Comparison of ENCODE assay signal across 28 cellular contexts in genomic region chr6:26075063-26075717, GRCh38.
"Had no signal": no experiment of that assay in that cellular context is flagged by ENCODE, and none has a peak within 500 bp of the region (broad histone marks: within the 10 kb centered on the region; RNA-seq: fewer than 3 reads in every experiment).

No MANE protein-coding gene starts in this region.

- H3K4me3 Mint-ChIP-seq: activated CD4-positive, alpha-beta T cell treated with anti-CD3 and anti-CD28 coated beads for 36 hours; activated T-cell treated with anti-CD3 and anti-CD28 coated beads, Interleukin-2, amount 50 U/mL, for 72 hours; central memory CD8-positive, alpha-beta T cell; dendritic cell treated with granulocyte-macrophage colony-stimulating factor and Interleukin-4, amounts not matched to agents 40 ng/mL and 50 ng/mL, for 4 days; nephron progenitor cell; T-helper 1 cell treated with Interleukin-12 subunit alpha and Interleukin-12 subunit beta and Interleukin-4 antibody, amounts not matched to agents 30 μg/mL and 1 μg/mL, for 36 hours had no signal

- H3K4me1 Mint-ChIP-seq: central memory CD8-positive, alpha-beta T cell had no signal

- H3K36me3 ChIP-seq: esophagus squamous epithelium, spleen, suprapubic skin, tibial artery had no signal

- H3K4me3 ChIP-seq: esophagus squamous epithelium, psoas muscle, spleen, suprapubic skin, tibial artery had no signal

- DNase-seq: activated CD4-positive, alpha-beta T cell treated with anti-CD3 and anti-CD28 coated beads for 36 hours; activated CD4-positive, CD25-positive, alpha-beta regulatory T cell; activated naive CD4-positive, alpha-beta T cell; activated T-cell treated with anti-CD3 and anti-CD28 coated beads for 4 hours; activated T-cell treated with anti-CD3 and anti-CD28 coated beads, Interleukin-2, amount 50 U/mL, for 72 hours; anterior cingulate cortex; effector CD4-positive, alpha-beta T cell; esophagus squamous epithelium; foreskin melanocyte; left ventricle myocardium superior; nephron progenitor cell; occipital lobe; psoas muscle; spleen; stimulated activated naive CD4-positive, alpha-beta T cell; SW 1271; T1000; tibial artery had no signal

- H3K9me3 Mint-ChIP-seq: activated naive CD4-positive, alpha-beta T cell treated with anti-CD3 and anti-CD28 coated beads, Interleukin-2, amount 50 U/mL, for 72 hours; activated T-cell treated with anti-CD3 and anti-CD28 coated beads, Interleukin-2, amount 50 U/mL, for 72 hours; central memory CD8-positive, alpha-beta T cell; dendritic cell treated with granulocyte-macrophage colony-stimulating factor and Interleukin-4, amounts not matched to agents 40 ng/mL and 50 ng/mL, for 4 days; T-helper 1 cell treated with Interleukin-12 subunit alpha and Interleukin-12 subunit beta and Interleukin-4 antibody, amounts not matched to agents 30 μg/mL and 1 μg/mL, for 36 hours had no signal

- FAIRE-seq: bronchial epithelial cell, endometrium, islet of Langerhans had no signal

- ATAC-seq: activated CD4-positive, alpha-beta T cell treated with anti-CD3 and anti-CD28 coated beads for 36 hours; activated naive CD4-positive, alpha-beta T cell treated with anti-CD3 and anti-CD28 coated beads, Interleukin-2, amount 50 U/mL, for 72 hours; activated T-cell treated with anti-CD3 and anti-CD28 coated beads, Interleukin-2, amount 50 U/mL, for 72 hours; left ventricle myocardium superior; psoas muscle had no signal

- H3K27ac Mint-ChIP-seq: activated CD4-positive, alpha-beta T cell treated with anti-CD3 and anti-CD28 coated beads for 36 hours; activated naive CD4-positive, alpha-beta T cell treated with anti-CD3 and anti-CD28 coated beads, Interleukin-2, amount 50 U/mL, for 72 hours; activated T-cell treated with anti-CD3 and anti-CD28 coated beads, Interleukin-2, amount 50 U/mL, for 72 hours; dendritic cell treated with granulocyte-macrophage colony-stimulating factor and Interleukin-4, amounts not matched to agents 40 ng/mL and 50 ng/mL, for 4 days; nephron progenitor cell; T-helper 1 cell treated with Interleukin-12 subunit alpha and Interleukin-12 subunit beta and Interleukin-4 antibody, amounts not matched to agents 30 μg/mL and 1 μg/mL, for 36 hours had no signal

- H2AFZ ChIP-seq: parathyroid adenoma had no signal

- H3K9ac ChIP-seq: parathyroid adenoma had no signal

- H3K36me3 Mint-ChIP-seq: activated naive CD4-positive, alpha-beta T cell treated with anti-CD3 and anti-CD28 coated beads, Interleukin-2, amount 50 U/mL, for 72 hours had no signal

- H3K27ac ChIP-seq: epithelial cell of prostate, esophagus squamous epithelium, parathyroid adenoma, psoas muscle, spleen, suprapubic skin, tibial artery had no signal

- H3K27me3 Mint-ChIP-seq: activated CD4-positive, alpha-beta T cell treated with anti-CD3 and anti-CD28 coated beads for 36 hours; central memory CD8-positive, alpha-beta T cell had no signal

- H3K4me1 ChIP-seq: esophagus squamous epithelium, parathyroid adenoma, psoas muscle, suprapubic skin, tibial artery had no signal

- H3K9me3 ChIP-seq: esophagus squamous epithelium, psoas muscle, suprapubic skin, tibial artery had no signal

- H3K79me2 ChIP-seq: parathyroid adenoma had no signal

- H3K27me3 ChIP-seq: esophagus squamous epithelium, spleen, suprapubic skin, tibial artery had no signal
